23 cellular contexts compared by ENCODE assay signal in genomic region chr2:214504599-214505376, GRCh38.
"Had no signal": no experiment of that assay in that cellular context is flagged by ENCODE, and none has a peak within 500 bp of the region (broad histone marks: within the 10 kb centered on the region; RNA-seq: fewer than 3 reads in every experiment).

No MANE protein-coding gene starts in this region.

- ATAC-seq: left colon; right lobe of liver; stimulated activated effector memory CD8-positive, alpha-beta T cell treated with anti-CD3 and anti-CD28 coated beads, Interleukin-12 subunit alpha, Interleukin-12 subunit beta, amount 100 ng/mL, for 72 hours had no signal

- H3K4me1 ChIP-seq: prostate gland, right lobe of liver, stomach, testis had no signal

- H3K4me1 Mint-ChIP-seq: nephron progenitor cell; stimulated activated effector memory CD8-positive, alpha-beta T cell treated with anti-CD3 and anti-CD28 coated beads, Interleukin-12 subunit alpha, Interleukin-12 subunit beta, amount 100 ng/mL, for 72 hours had no signal

- H3K9me3 Mint-ChIP-seq: activated T-helper 1 cell treated with anti-CD3 and anti-CD28 coated beads, Interleukin-12 subunit alpha, Interleukin-12 subunit beta, Interleukin-2, Interleukin-4 antibody, amounts not matched to agents 30 ng/mL and 10 ng/mL and 1 ng/mL, durations not matched to agents 14 hours and 24 hours and 36 hours; nephron progenitor cell; stimulated activated effector memory CD8-positive, alpha-beta T cell treated with anti-CD3 and anti-CD28 coated beads, Interleukin-12 subunit alpha, Interleukin-12 subunit beta, amount 100 ng/mL, for 72 hours; type B pancreatic cell had no signal

- H3K4me3 Mint-ChIP-seq: activated naive CD8-positive, alpha-beta T cell; activated T-helper 1 cell treated with anti-CD3 and anti-CD28 coated beads, Interleukin-12 subunit alpha, Interleukin-12 subunit beta, Interleukin-2, Interleukin-4 antibody, amounts not matched to agents 30 ng/mL and 10 ng/mL and 1 ng/mL, durations not matched to agents 14 hours and 24 hours and 36 hours; nephron progenitor cell; stimulated activated effector memory CD8-positive, alpha-beta T cell treated with anti-CD3 and anti-CD28 coated beads, Interleukin-12 subunit alpha, Interleukin-12 subunit beta, amount 100 ng/mL, for 72 hours; type B pancreatic cell had no signal

- H3K36me3 Mint-ChIP-seq: activated naive CD8-positive, alpha-beta T cell; stimulated activated effector memory CD8-positive, alpha-beta T cell treated with anti-CD3 and anti-CD28 coated beads, Interleukin-12 subunit alpha, Interleukin-12 subunit beta, amount 100 ng/mL, for 72 hours; type B pancreatic cell had no signal

- H3K27ac ChIP-seq: hepatocyte, prostate gland, right lobe of liver, testis had no signal

- H3K4me3 ChIP-seq: hepatocyte, lung, prostate gland, right lobe of liver, smooth muscle cell, stomach, testis had no signal

- H3K27me3 ChIP-seq: hepatocyte, right lobe of liver, stomach, testis had no signal

- DNase-seq: activated CD4-positive, alpha-beta T cell treated with anti-CD3 and anti-CD28 coated beads, Interleukin-2, amount 50 U/mL, for 48 hours; activated gamma-delta T cell treated with Interleukin-2 at 50 U/mL for 16 hours; activated T-cell treated with anti-CD3 and anti-CD28 coated beads for 4 hours; amygdala; caudate nucleus; erythroblast; left colon; midbrain; nephron progenitor cell; right lobe of liver; stimulated activated CD4-positive, alpha-beta T cell treated with anti-CD3 and anti-CD28 coated beads, Interleukin-4, amount 100 ng/mL, for 24 hours; stomach; SW 1271; T-helper 2 cell; testis had no signal

- H3K27ac Mint-ChIP-seq: activated naive CD8-positive, alpha-beta T cell; activated T-helper 1 cell treated with anti-CD3 and anti-CD28 coated beads, Interleukin-12 subunit alpha, Interleukin-12 subunit beta, Interleukin-2, Interleukin-4 antibody, amounts not matched to agents 30 ng/mL and 10 ng/mL and 1 ng/mL, durations not matched to agents 14 hours and 24 hours and 36 hours; nephron progenitor cell; stimulated activated effector memory CD8-positive, alpha-beta T cell treated with anti-CD3 and anti-CD28 coated beads, Interleukin-12 subunit alpha, Interleukin-12 subunit beta, amount 100 ng/mL, for 72 hours; type B pancreatic cell had no signal

- H3K36me3 ChIP-seq: prostate gland, right lobe of liver, stomach had no signal

- H3K9me3 ChIP-seq: prostate gland, right lobe of liver, stomach, testis had no signal

- H3K27me3 Mint-ChIP-seq: type B pancreatic cell had no signal
